Comparison of ENCODE assay signal across 8 cellular contexts in the genomic region with DNA sequence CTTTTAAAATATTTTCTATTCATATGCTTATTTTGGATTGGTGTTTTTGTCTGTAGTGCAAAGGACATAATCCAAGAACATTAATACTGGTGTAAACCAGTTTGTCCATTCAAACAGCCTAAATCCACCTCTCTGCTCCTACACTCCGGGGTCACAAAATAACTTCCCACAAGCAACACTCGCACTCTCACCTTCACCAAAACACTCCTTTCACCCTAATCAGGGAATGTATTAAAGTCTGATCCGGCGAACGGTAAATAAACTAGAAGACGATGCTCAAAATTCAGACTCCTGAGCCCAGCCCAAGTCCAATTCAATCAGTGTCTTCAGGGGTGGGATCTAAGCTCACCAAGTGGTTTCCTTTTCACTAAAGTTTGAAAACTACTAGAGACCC. TPM values are rescaled to one million over a fixed set of nuclear protein-coding genes. Genes with fewer than 3 reads are reported as not detected.
DNase-seq lines count a peak whose midpoint lies in the region; ATAC-seq, FAIRE-seq and TF ChIP-seq lines count a peak whose summit lies in the region.

No MANE protein-coding gene starts in this region.

- peaks cover 8% of the 10 kb centered on the region for H3K27me3 ChIP-seq in NT2/D1 (ENCODE audit: insufficient read depth, insufficient read length)
- no peaks in the 10 kb centered on the region for H3K27me3 ChIP-seq in duodenal mucosa (ENCODE audit: control insufficient read depth in 1 of 2, insufficient read depth in 2 of 2, low read length in 2 of 2)

- peak overlapping the region; percentile 89 for H3K9ac ChIP-seq in NT2/D1 (ENCODE audit: insufficient read length, low read depth)
- H3K9ac ChIP-seq in duodenal mucosa (ENCODE audit: low read depth in 1 of 2, low read length in 2 of 2), result peak overlapping the region; percentile 92 to 99

- H3K4me3 ChIP-seq in NT2/D1 (ENCODE audit: insufficient read length, low read depth) (peak overlapping the region; percentile 81), duodenal mucosa (ENCODE audit: low read depth in 1 of 2, low read length in 2 of 2) (peak overlapping the region; percentile 93 to 100)

- H3K9me3 ChIP-seq in NT2/D1 (ENCODE audit: insufficient read depth, low read length) (no peaks in the 10 kb centered on the region), duodenal mucosa (ENCODE audit: control insufficient read depth in 1 of 2, low read length in 2 of 2) (no peaks in the 10 kb centered on the region)

- TF ChIP-seq POLR2A in GM12891 (IDR thresholded peaks at IDR 0.05; ENCODE audit: low read depth, low read length), result no peak

- H3K27ac ChIP-seq in duodenal mucosa (ENCODE audit: low read depth, low read length), result peak overlapping the region; percentile 86

- DNase-seq in GM12891 (ENCODE audit: insufficient read length, low spot score), result no peak
- no peak for DNase-seq in NT2/D1 (ENCODE audit: low read depth, low spot score)
- DNase-seq in myocyte (ENCODE audit: low read depth), result peak; percentile 17
- no peak for DNase-seq in NCI-H226
- no peak for DNase-seq in NCI-H1105 (lab: John Stamatoyannopoulos, UW)
- no peak for DNase-seq in central memory CD4-positive, alpha-beta T cell

- FAIRE-seq in GM12891 (lab: Jason Lieb, UNC), result peak; percentile 57

- no peak for ATAC-seq in HG03571 (IDR thresholded peaks at IDR 0.05; ENCODE audit: unreplicated experiment)

- H3K4me1 ChIP-seq in NT2/D1 (ENCODE audit: insufficient read depth, insufficient read length) (no peaks in the 10 kb centered on the region), duodenal mucosa (ENCODE audit: control insufficient read depth in 1 of 2, insufficient read depth in 2 of 2, low read length in 2 of 2) (peaks cover 7 to 11% of the 10 kb centered on the region in 2 donors)

- H3K36me3 ChIP-seq in NT2/D1 (ENCODE audit: insufficient read depth, insufficient read length, low read length) (no peaks in the 10 kb centered on the region), duodenal mucosa (ENCODE audit: control insufficient read depth in 1 of 2, insufficient read depth in 2 of 2, low read length in 2 of 2) (no peaks in the 10 kb centered on the region)

TF ChIP-seq in GM12891, 5 proteins besides CTCF, POLR2A, EP300 and RAD21:
- TF ChIP-seq TAF1 (IDR thresholded peaks at IDR 0.05; ENCODE audit: low read depth, low read length) (no peak), POU2F2 (IDR thresholded peaks at IDR 0.05; ENCODE audit: low read depth, low read length) (no peak), POLR2AphosphoS5 (IDR thresholded peaks at IDR 0.05; ENCODE audit: low read depth, low read length) (no peak), PAX5 (IDR thresholded peaks at IDR 0.05; ENCODE audit: insufficient read depth, low read length, severe bottlenecking) (no peak), SPI1 (IDR thresholded peaks at IDR 0.05; ENCODE audit: low read depth, low read length) (no peak)

RNA-seq across cellular contexts. Expression of gene AP3B1, which starts 0.6 kb away (rescaled TPM):
- polyA plus RNA-seq in GM12891 (2012; ENCODE audit: low read depth, missing spikeins), result 31.3 TPM
- 47.4 and 50.0 TPM in 2 replicates for total RNA-seq in myocyte
- polyA plus RNA-seq in myocyte (2012), result 32.1 TPM
